Comparison of ENCODE assay signal across 8 cellular contexts in the genomic region with DNA sequence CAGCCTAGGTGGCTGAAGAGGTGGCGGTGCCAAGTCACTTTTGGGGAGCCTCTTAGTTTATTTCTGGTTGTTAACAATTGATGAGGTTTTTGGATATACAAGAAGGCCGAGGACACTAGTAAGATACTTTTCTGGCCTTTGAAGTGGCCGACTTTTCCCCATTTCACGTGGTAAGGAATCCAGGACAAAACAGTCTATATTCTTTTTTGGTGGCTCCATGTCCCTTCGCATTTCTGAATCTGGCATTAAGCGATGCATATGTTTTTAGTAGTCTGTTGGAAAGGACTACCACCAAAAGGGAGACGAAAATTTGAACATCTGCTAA. TPM values are rescaled to one million over a fixed set of nuclear protein-coding genes. Genes with fewer than 3 reads are reported as not detected.
DNase-seq lines count a peak whose midpoint lies in the region; ATAC-seq and TF ChIP-seq lines count a peak whose summit lies in the region.

No MANE protein-coding gene starts in this region.

- intact Hi-C loops in left lung (cut with DNase I), result no loop called here
- intact Hi-C loops in thyroid gland (cut with DNase I), result no loop called here

- no peaks in the 10 kb centered on the region for H3K27me3 ChIP-seq in adipocyte (replicated peaks; ENCODE audit: control insufficient read depth, insufficient read depth, low read length)
- no peaks in the 10 kb centered on the region for H3K27me3 ChIP-seq in left lung
- H3K27me3 ChIP-seq in thyroid gland, result no peaks in the 10 kb centered on the region

- H3K4me1 ChIP-seq in adipocyte (ENCODE audit: control insufficient read depth, insufficient read depth, low read length) (peaks cover 17% of the 10 kb centered on the region), left lung (peaks cover 5 to 34% of the 10 kb centered on the region in 2 donors), thyroid gland (peaks cover 6 to 12% of the 10 kb centered on the region in 2 donors)

- H3K36me3 ChIP-seq in adipocyte (ENCODE audit: control insufficient read depth, insufficient read depth, low read length, severe bottlenecking), result peaks cover 25% of the 10 kb centered on the region
- H3K36me3 ChIP-seq in left lung, result peaks cover 4 to 39% of the 10 kb centered on the region in 2 donors
- peaks cover 15 to 17% of the 10 kb centered on the region in 2 donors for H3K36me3 ChIP-seq in thyroid gland

- peak overlapping the region; percentile 84 for H3K9ac ChIP-seq in adipocyte (ENCODE audit: low read length)

- peaks cover 30% of the 10 kb centered on the region for H3K4me1 Mint-ChIP-seq in activated T-cell treated with anti-CD3 and anti-CD28 coated beads, Interleukin-2, amount 50 U/mL, for 24 hours (ENCODE audit: low read depth)

- ATAC-seq in left lung (no peak), GM18498 (IDR thresholded peaks at IDR 0.05; ENCODE audit: unreplicated experiment) (no peak), GM21390 (IDR thresholded peaks at IDR 0.05; ENCODE audit: unreplicated experiment) (no peak)

- H3K4me3 ChIP-seq in adipocyte (ENCODE audit: low read length) (peak overlapping the region; percentile 79), left lung (peak overlapping the region; percentile 56 to 84), thyroid gland (replicated peaks in 1 of 3) (peak overlapping the region in 1 of 3 donors; percentile 89)

- peaks cover 44% of the 10 kb centered on the region for H3K36me3 Mint-ChIP-seq in activated T-cell treated with anti-CD3 and anti-CD28 coated beads, Interleukin-2, amount 50 U/mL, for 24 hours (ENCODE audit: low read depth)

- no peak for TF ChIP-seq POLR2A in thyroid gland (IDR thresholded peaks at IDR 0.05)

- no peaks in the 10 kb centered on the region for H3K9me3 Mint-ChIP-seq in activated T-cell treated with anti-CD3 and anti-CD28 coated beads, Interleukin-2, amount 50 U/mL, for 24 hours

- H3K27ac Mint-ChIP-seq in activated T-cell treated with anti-CD3 and anti-CD28 coated beads, Interleukin-2, amount 50 U/mL, for 24 hours, result peak overlapping the region; percentile 79

- TF ChIP-seq CTCF in left lung (IDR thresholded peaks at IDR 0.05), result no peak
- TF ChIP-seq CTCF in thyroid gland (IDR thresholded peaks at IDR 0.05), result no peak

- WGBS in thyroid gland, 2 donors, result 19 to 28% methylated on average over 7 of the region's 7 CpGs

- no peak for DNase-seq in activated T-cell treated with anti-CD3 and anti-CD28 coated beads, Interleukin-2, amount 50 U/mL, for 24 hours
- DNase-seq in activated T-cell treated with anti-CD3 and anti-CD28 coated beads, Interleukin-2, amount 50 U/mL, for 1 hour, result no peak
- no peak for DNase-seq in adipocyte (ENCODE audit: low read depth)
- DNase-seq in left lung, result no peak
- no peak for DNase-seq in thyroid gland
- no peak for DNase-seq in NCI-H774 (lab: John Stamatoyannopoulos, UW)

- H3K27ac ChIP-seq in left lung (peak overlapping the region; percentile 95 to 96), thyroid gland (peak overlapping the region in 2 of 3 donors; percentile 81 to 98)

- peak overlapping the region; percentile 80 for H3K4me3 Mint-ChIP-seq in activated T-cell treated with anti-CD3 and anti-CD28 coated beads, Interleukin-2, amount 50 U/mL, for 24 hours

- H3K27me3 Mint-ChIP-seq in activated T-cell treated with anti-CD3 and anti-CD28 coated beads, Interleukin-2, amount 50 U/mL, for 24 hours, result no peaks in the 10 kb centered on the region

- H3K9me3 ChIP-seq in adipocyte (ENCODE audit: control insufficient read depth, low read length) (no peaks in the 10 kb centered on the region), left lung (no peaks in the 10 kb centered on the region), thyroid gland (no peaks in the 10 kb centered on the region)

RNA-seq across cellular contexts. Expression of a gene that starts 1.4 kb away (rescaled TPM):
- total RNA-seq in left lung (10 to 100 TPM; 39.9 to 43.2 TPM), thyroid gland (100 to 1,000 TPM in 1 of 4 donors, 10 to 100 TPM in 3; 46.3 to 109 (median 57.7) TPM)

RNA-seq across cellular contexts. Expression of a gene that starts 10.0 kb away (rescaled TPM):
- 1 to 10 TPM; 1.2 to 1.9 TPM for total RNA-seq in left lung
- 1 to 10 TPM; 3.1 to 9.9 (median 7.1) TPM for total RNA-seq in thyroid gland
